1 cellular context compared by ENCODE assay signal in genomic region chr7:50352282-50352681, GRCh38.
TF ChIP-seq lines count a peak whose summit lies in the region.

No MANE protein-coding gene starts in this region.

TF ChIP-seq in HepG2, 621 proteins besides CTCF, POLR2A, EP300 and RAD21:
- TF ChIP-seq ZSCAN9 (CRISPR knock-in tag; IDR thresholded peaks at IDR 0.05; ENCODE audit: borderline replicate concordance) = no peak
- no peak for TF ChIP-seq HHEX (CRISPR knock-in tag; IDR thresholded peaks at IDR 0.05)
- TF ChIP-seq ZNF616 (CRISPR knock-in tag; IDR thresholded peaks at IDR 0.05; ENCODE audit: low read depth) = no peak
- TF ChIP-seq CHCHD3 (CRISPR knock-in tag; IDR thresholded peaks at IDR 0.05) = no peak
- no peak for TF ChIP-seq ETV5 (CRISPR knock-in tag; IDR thresholded peaks at IDR 0.05; ENCODE audit: borderline replicate concordance)
- no peak for TF ChIP-seq CAMTA2 (CRISPR knock-in tag; IDR thresholded peaks at IDR 0.05; ENCODE audit: borderline replicate concordance)
